ENCODE assay signal across 10 cellular contexts in genomic region chr2:216535454-216535995, GRCh38. TPM values are rescaled to one million over a fixed set of nuclear protein-coding genes. Genes with fewer than 3 reads are reported as not detected.
DNase-seq lines count a peak whose midpoint lies in the region; ATAC-seq, FAIRE-seq and TF ChIP-seq lines count a peak whose summit lies in the region.
"Had no signal": no experiment of that assay in that cellular context is flagged by ENCODE, and none has a peak within 500 bp of the region (broad histone marks: within the 10 kb centered on the region; RNA-seq: fewer than 3 reads in every experiment).

No MANE protein-coding gene starts in this region.

- CTCF ChIA-PET in H1 (lab: Charles Lee; ENCODE audit: partially characterized antibody): interaction anchor here (1.1 to 8.1 kb wide), 3 partner anchors 16 to 147 kb away, joined by 3 to 46 read pairs (median 4); no protein-coding TSS in a partner anchor

- H2BK120ac ChIP-seq in H1 (replicated peaks; ENCODE audit: low read depth, low read length): no peak overlapping the region
- H2BK120ac ChIP-seq in mesendoderm (ENCODE audit: low read depth, low read length): no peak overlapping the region

- no peaks in the 10 kb centered on the region; the same call in 1 of the 2 replicates for H3K79me1 ChIP-seq in H1 (ENCODE audit: low read depth, low read length)
- no peaks in the 10 kb centered on the region for H3K79me1 ChIP-seq in mesendoderm (ENCODE audit: low read length)

- no peak overlapping the region for H3K56ac ChIP-seq in H1 (replicated peaks; ENCODE audit: insufficient read length, low read depth, low read length)
- H3K56ac ChIP-seq in mesendoderm (ENCODE audit: low read length): peak overlapping the region; percentile 12

- no peak for TF ChIP-seq CTCF in H1 (IDR thresholded peaks at IDR 0.05; ENCODE audit: control extremely low read depth in 1 of 3, insufficient read depth in 1 of 3, low read depth in 1 of 3, low read length in 3 of 3)

- H3K36me3 Mint-ChIP-seq in activated naive CD8-positive, alpha-beta T cell treated with anti-CD3 and anti-CD28 coated beads, Interleukin-2, amount 10 ng/mL, durations not matched to agents 7 days and 5 days: peaks cover 2% of the 10 kb centered on the region
- H3K36me3 Mint-ChIP-seq in activated naive CD8-positive, alpha-beta T cell treated with anti-CD3 and anti-CD28 coated beads for 36 hours: no peaks in the 10 kb centered on the region
- H3K36me3 Mint-ChIP-seq: natural killer cell had no signal

- TF ChIP-seq POLR2A in H1 (IDR thresholded peaks at IDR 0.05; ENCODE audit: control extremely low read depth in 1 of 2, low read depth in 2 of 2, low read length in 2 of 2): no peak

- no peak overlapping the region for H3K4me3 ChIP-seq in H1 (ENCODE audit: extremely low read depth in 1 of 4, insufficient read depth in 2 of 4, low read depth in 3 of 4, low read length in 4 of 4)
- H3K4me3 ChIP-seq in mesendoderm (ENCODE audit: low read length): no peak overlapping the region
- H3K4me3 ChIP-seq: BLaER1 had no signal

- H3K9ac ChIP-seq in H1 (replicated peaks in 1 of 4; ENCODE audit: extremely low read depth in 1 of 4, low read depth in 3 of 4, low read length in 3 of 4) (no peak overlapping the region; a peak in 1 of 7 replicates), mesendoderm (ENCODE audit: low read length) (no peak overlapping the region)
- H3K9ac ChIP-seq: BLaER1 had no signal

- POLR2A ChIA-PET in activated naive CD8-positive, alpha-beta T cell treated with anti-CD3 and anti-CD28 coated beads, Interleukin-2, amount 10 ng/mL, durations not matched to agents 7 days and 5 days (lab: Charles Lee): no interaction called here
- POLR2A ChIA-PET in H1 (lab: Charles Lee; ENCODE audit: partially characterized antibody): no interaction called here

- no peak for DNase-seq in activated naive CD8-positive, alpha-beta T cell treated with anti-CD3 and anti-CD28 coated beads, Interleukin-2, amount 10 ng/mL, durations not matched to agents 7 days and 5 days
- DNase-seq in activated naive CD8-positive, alpha-beta T cell treated with anti-CD3 and anti-CD28 coated beads for 36 hours: no peak
- DNase-seq in H1 (ENCODE audit: low read depth in 1 of 2, low spot score in 2 of 2) (no peak), mesendoderm (no peak), substantia nigra (lab: John Stamatoyannopoulos, UW) (no peak), OCI-M2 (lab: John Stamatoyannopoulos, UW; ENCODE audit: unreplicated experiment) (no peak)
- DNase-seq in activated CD4-positive, alpha-beta T cell treated with anti-CD3 and anti-CD28 coated beads for 48 hours: no peak
- DNase-seq: natural killer cell had no signal

- H3K27me3 ChIP-seq in H1 (replicated peaks in 1 of 4; ENCODE audit: control insufficient read depth in 3 of 4, extremely low read depth in 1 of 4, insufficient read depth in 3 of 4, low read length in 3 of 4) (no peaks in the 10 kb centered on the region; a peak in 1 of 7 replicates), mesendoderm (ENCODE audit: insufficient read depth, low read length, poor library complexity) (no peaks in the 10 kb centered on the region)
- H3K27me3 ChIP-seq: BLaER1 had no signal

- H2BK15ac ChIP-seq in H1 (ENCODE audit: low read length) (no peak overlapping the region), mesendoderm (replicated peaks; ENCODE audit: low read depth) (no peak overlapping the region)

- H2BK12ac ChIP-seq in H1 (ENCODE audit: low read depth, low read length): no peak overlapping the region

- H3K9me3 Mint-ChIP-seq in activated naive CD8-positive, alpha-beta T cell treated with anti-CD3 and anti-CD28 coated beads, Interleukin-2, amount 10 ng/mL, durations not matched to agents 7 days and 5 days: no peaks in the 10 kb centered on the region
- no peaks in the 10 kb centered on the region for H3K9me3 Mint-ChIP-seq in activated naive CD8-positive, alpha-beta T cell treated with anti-CD3 and anti-CD28 coated beads for 36 hours
- H3K9me3 Mint-ChIP-seq: natural killer cell had no signal

- no peak overlapping the region for H2AK5ac ChIP-seq in H1 (ENCODE audit: low read depth, low read length)
- no peak overlapping the region for H2AK5ac ChIP-seq in mesendoderm (ENCODE audit: low read length)

- H3K14ac ChIP-seq in H1 (ENCODE audit: insufficient read length): no peak overlapping the region

- no peaks in the 10 kb centered on the region for H3K27me3 Mint-ChIP-seq in activated naive CD8-positive, alpha-beta T cell treated with anti-CD3 and anti-CD28 coated beads, Interleukin-2, amount 10 ng/mL, durations not matched to agents 7 days and 5 days
- H3K27me3 Mint-ChIP-seq in activated naive CD8-positive, alpha-beta T cell treated with anti-CD3 and anti-CD28 coated beads for 36 hours: no peaks in the 10 kb centered on the region

- H3K4me3 Mint-ChIP-seq in activated naive CD8-positive, alpha-beta T cell treated with anti-CD3 and anti-CD28 coated beads, Interleukin-2, amount 10 ng/mL, durations not matched to agents 7 days and 5 days: no peak overlapping the region
- no peak overlapping the region for H3K4me3 Mint-ChIP-seq in activated naive CD8-positive, alpha-beta T cell treated with anti-CD3 and anti-CD28 coated beads for 36 hours
- H3K4me3 Mint-ChIP-seq: natural killer cell had no signal

- H3K23ac ChIP-seq in H1 (ENCODE audit: insufficient read length) (no peak overlapping the region), mesendoderm (ENCODE audit: low read length) (no peak overlapping the region)

- no peak for TF ChIP-seq RAD21 in H1 (IDR thresholded peaks at IDR 0.05 in 1 of 2, conservative IDR thresholded peaks at IDR 0.05 in 1 of 2; ENCODE audit: low read depth in 2 of 2, low read length in 2 of 2)

- H3K79me2 ChIP-seq in H1 (ENCODE audit: control insufficient read depth in 1 of 2, insufficient read depth in 2 of 2, low read length in 2 of 2) (no peaks in the 10 kb centered on the region), mesendoderm (ENCODE audit: control insufficient read depth, insufficient read depth, low read length) (no peaks in the 10 kb centered on the region)

- H3K23me2 ChIP-seq in H1 (ENCODE audit: low read depth, low read length): no peaks in the 10 kb centered on the region; the same call in 1 of the 2 replicates

- peak; percentile 33 for ATAC-seq in activated naive CD8-positive, alpha-beta T cell treated with anti-CD3 and anti-CD28 coated beads, Interleukin-2, amount 10 ng/mL, durations not matched to agents 7 days and 5 days (ENCODE audit: low read depth)
- ATAC-seq in HG03045 (IDR thresholded peaks at IDR 0.05; ENCODE audit: unreplicated experiment): no peak

- H3K27ac Mint-ChIP-seq in activated naive CD8-positive, alpha-beta T cell treated with anti-CD3 and anti-CD28 coated beads, Interleukin-2, amount 10 ng/mL, durations not matched to agents 7 days and 5 days: peak overlapping the region; percentile 57
- H3K27ac Mint-ChIP-seq in activated naive CD8-positive, alpha-beta T cell treated with anti-CD3 and anti-CD28 coated beads for 36 hours: no peak overlapping the region
- H3K27ac Mint-ChIP-seq: natural killer cell had no signal

- H2BK20ac ChIP-seq in H1 (ENCODE audit: low read length): 0 out of 2 replicates have a peak overlapping the region, but pooled peaks have one; percentile 15

- H3K27ac ChIP-seq in H1 (ENCODE audit: low read depth, low read length) (no peak overlapping the region), mesendoderm (ENCODE audit: low read depth, low read length) (no peak overlapping the region), substantia nigra (ENCODE audit: low read depth, low read length, poor library complexity, severe bottlenecking) (no peak overlapping the region)
- H3K27ac ChIP-seq: BLaER1 had no signal

- H3K36me3 ChIP-seq in H1 (ENCODE audit: control insufficient read depth in 2 of 4, insufficient read depth in 4 of 4, low read length in 3 of 4) (no peaks in the 10 kb centered on the region; a peak in 1 of 8 replicates), mesendoderm (ENCODE audit: control insufficient read depth, insufficient read depth, low read length) (no peaks in the 10 kb centered on the region)
- H3K36me3 ChIP-seq: BLaER1 had no signal

- no peaks in the 10 kb centered on the region for H3K9me3 ChIP-seq in H1 (ENCODE audit: insufficient read depth in 2 of 2, low read depth in 1 of 2, low read length in 1 of 2)

- peaks cover 11% of the 10 kb centered on the region for H3K4me1 Mint-ChIP-seq in activated naive CD8-positive, alpha-beta T cell treated with anti-CD3 and anti-CD28 coated beads, Interleukin-2, amount 10 ng/mL, durations not matched to agents 7 days and 5 days
- peaks cover 5% of the 10 kb centered on the region for H3K4me1 Mint-ChIP-seq in activated naive CD8-positive, alpha-beta T cell treated with anti-CD3 and anti-CD28 coated beads for 36 hours

- no peak for TF ChIP-seq EP300 in H1 (IDR thresholded peaks at IDR 0.05; ENCODE audit: borderline replicate concordance in 1 of 2, low read depth in 2 of 2, low read length in 2 of 2)

- H4K8ac ChIP-seq in H1 (ENCODE audit: extremely low read depth, insufficient read depth, low read length): no peak overlapping the region
- H4K8ac ChIP-seq in mesendoderm (ENCODE audit: low read depth, low read length): no peak overlapping the region

- H3K4me1 ChIP-seq in H1 (replicated peaks in 1 of 4; ENCODE audit: control insufficient read depth in 3 of 4, insufficient read depth in 4 of 4, low read length in 3 of 4) (no peaks in the 10 kb centered on the region; a peak in 1 of 7 replicates), mesendoderm (ENCODE audit: control insufficient read depth, low read depth, low read length) (no peaks in the 10 kb centered on the region)

- peaks cover 0 to 4% of the 10 kb centered on the region in 2 experiments for H4K20me1 ChIP-seq in H1 (replicated peaks in 1 of 2; ENCODE audit: control insufficient read depth in 1 of 2, insufficient read depth in 2 of 2, low read length in 2 of 2)
- H4K20me1 ChIP-seq: BLaER1 had no signal

- no peak overlapping the region for H4K5ac ChIP-seq in H1 (ENCODE audit: insufficient read length, low read depth, low read length)
- no peak overlapping the region for H4K5ac ChIP-seq in mesendoderm (ENCODE audit: low read length)

- H3K18ac ChIP-seq in H1 (ENCODE audit: extremely low read depth, low read length): no peak overlapping the region
- no peak overlapping the region for H3K18ac ChIP-seq in mesendoderm (ENCODE audit: low read length)

- no peak for FAIRE-seq in H1 (lab: Jason Lieb, UNC)

- H3K4me2 ChIP-seq in H1 (ENCODE audit: insufficient read depth in 1 of 2, low read depth in 2 of 2, low read length in 2 of 2): no peak overlapping the region
- no peak overlapping the region for H3K4me2 ChIP-seq in mesendoderm (ENCODE audit: low read length)
- H3K4me2 ChIP-seq: BLaER1 had no signal

- H3K4ac ChIP-seq in H1 (replicated peaks; ENCODE audit: insufficient read length, low read depth, low read length): no peak overlapping the region
- H3K4ac ChIP-seq in mesendoderm (ENCODE audit: low read depth, low read length): no peak overlapping the region

- H2AFZ ChIP-seq in H1 (ENCODE audit: low read length): no peak overlapping the region

- WGBS in H1 (ENCODE audit: extremely low coverage in 1 of 2, insufficient coverage in 1 of 2, insufficient read length in 1 of 2, insufficient replicate concordance in 2 of 2, low coverage in 1 of 2, low lambda C conversion rate in 2 of 2, missing lambda C conversion rate in 1 of 2), 2 experiments: 91% methylated on average over 10 of the region's 10 CpGs; no CpG with 5 or more reads in 1 of the 2 experiments
- no CpG with 5 or more reads among the region's 10 CpGs for WGBS in mesendoderm (ENCODE audit: extremely low coverage, insufficient coverage, low lambda C conversion rate)

- no peak overlapping the region for H2BK5ac ChIP-seq in H1 (ENCODE audit: low read depth, low read length)
- H2BK5ac ChIP-seq in mesendoderm (ENCODE audit: low read length): no peak overlapping the region

- no peak overlapping the region for H4K91ac ChIP-seq in H1 (replicated peaks; ENCODE audit: insufficient read length, low read length)

RNA-seq across cellular contexts. Expression of gene RPL37A, which starts 36.9 kb away (rescaled TPM):
- total RNA-seq in activated naive CD8-positive, alpha-beta T cell treated with anti-CD3 and anti-CD28 coated beads, Interleukin-2, amount 10 ng/mL, durations not matched to agents 7 days and 5 days: 1,000 to 10,000 TPM; 2,315 to 2,375 TPM
- 1,000 to 10,000 TPM; 3,900 to 3,940 TPM for total RNA-seq in activated naive CD8-positive, alpha-beta T cell treated with anti-CD3 and anti-CD28 coated beads for 36 hours
- total RNA-seq in H1 (2021; fragmentation: NEBNext Ultra II Directional; extraction: Animal tissue kit (Norgen Biotek cat#: 25700)): 3,180 and 3,341 TPM in 2 replicates
- polyA plus RNA-seq in H1 (2011; rRNA removed): 1,723 and 1,737 TPM in 2 replicates
- 2,977 TPM for polyA plus RNA-seq in H1 (2011; cell fraction: cytosol; rRNA removed)
- polyA plus RNA-seq in H1 (2011; cell fraction: nucleus; rRNA removed): 4,552 TPM
- polyA plus RNA-seq in H1 (2012, experiment 1 of 2): 3,740 to 6,593 TPM (median 5,844 TPM) in 4 replicates
- polyA plus RNA-seq in H1 (2012, experiment 2 of 2): 4,216 TPM
- polyA plus RNA-seq in H1 (2013, experiment 1 of 2): 12,293 TPM
- polyA plus RNA-seq in H1 (2013, experiment 2 of 2): 12,251 TPM
- polyA minus RNA-seq in H1 (2011; rRNA and poly(A)+ RNA removed): 601 and 656 TPM in 2 replicates
- 1,160 TPM for polyA minus RNA-seq in H1 (2011; cell fraction: cytosol; rRNA and poly(A)+ RNA removed)
- 777 TPM for polyA minus RNA-seq in H1 (2011; cell fraction: nucleus; rRNA and poly(A)+ RNA removed)
- polyA plus RNA-seq in mesendoderm (2013, experiment 1 of 2): 10,990 TPM
- polyA plus RNA-seq in mesendoderm (2013, experiment 2 of 2): 10,919 TPM
